1 cellular context compared by ENCODE assay signal in the genomic region with DNA sequence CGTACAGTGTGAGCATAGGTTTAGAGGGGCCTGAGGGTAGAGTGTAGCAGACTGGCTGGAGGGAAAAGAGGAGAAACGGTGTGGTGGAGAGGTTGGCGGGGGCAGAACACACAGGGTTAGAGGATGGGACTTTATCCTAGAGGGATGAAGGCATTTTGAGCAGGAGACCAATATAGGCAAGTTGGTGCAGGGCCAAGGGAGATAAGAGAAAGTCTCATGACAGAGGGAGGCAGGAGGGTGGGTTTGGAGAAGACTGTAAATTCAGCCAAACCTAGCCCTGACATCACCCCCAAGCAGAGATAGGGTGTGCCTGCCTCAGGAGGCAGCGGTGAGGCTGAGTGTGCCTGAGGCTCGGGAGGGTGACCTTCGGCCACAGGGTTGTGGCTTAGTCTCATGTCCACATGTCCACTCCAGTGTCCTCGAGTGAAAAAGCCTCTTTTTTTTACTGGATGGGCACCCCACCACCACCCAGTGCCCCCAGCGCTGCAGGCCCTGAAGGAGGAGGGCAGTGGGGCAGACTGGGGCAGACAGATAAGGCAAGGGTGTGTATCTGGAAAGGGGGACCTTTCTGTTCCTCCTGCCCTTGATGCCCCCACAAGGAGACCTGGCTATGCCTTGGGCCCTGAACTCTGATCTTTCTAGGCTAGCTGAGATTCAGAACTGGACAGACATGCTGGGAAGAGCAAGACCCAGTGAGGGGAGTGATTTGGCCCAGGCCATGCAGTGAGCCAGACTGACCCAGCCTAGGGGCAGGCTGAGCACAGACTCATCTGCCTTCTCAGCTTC.
TF ChIP-seq lines count a peak whose summit lies in the region.

No MANE protein-coding gene starts in this region.

TF ChIP-seq in K562, 482 proteins besides CTCF, POLR2A, EP300 and RAD21 (continued from another document and continues in another):
- TF ChIP-seq, protein P1, sequence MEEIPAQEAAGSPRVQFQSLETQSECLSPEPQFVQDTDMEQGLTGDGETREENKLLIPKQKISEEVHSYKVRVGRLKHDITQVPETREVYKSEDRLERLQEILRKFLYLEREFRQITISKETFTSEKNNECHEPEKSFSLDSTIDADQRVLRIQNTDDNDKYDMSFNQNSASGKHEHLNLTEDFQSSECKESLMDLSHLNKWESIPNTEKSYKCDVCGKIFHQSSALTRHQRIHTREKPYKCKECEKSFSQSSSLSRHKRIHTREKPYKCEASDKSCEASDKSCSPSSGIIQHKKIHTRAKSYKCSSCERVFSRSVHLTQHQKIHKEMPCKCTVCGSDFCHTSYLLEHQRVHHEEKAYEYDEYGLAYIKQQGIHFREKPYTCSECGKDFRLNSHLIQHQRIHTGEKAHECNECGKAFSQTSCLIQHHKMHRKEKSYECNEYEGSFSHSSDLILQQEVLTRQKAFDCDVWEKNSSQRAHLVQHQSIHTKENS (CRISPR knock-in tag; IDR thresholded peaks at IDR 0.05) = no peak
- no peak for TF ChIP-seq BDP1 (IDR thresholded peaks at IDR 0.05; ENCODE audit: insufficient read depth, insufficient read length)
- TF ChIP-seq ZNF384 (IDR thresholded peaks at IDR 0.05; ENCODE audit: low read depth, low read length) = no peak
- TF ChIP-seq JUND (IDR thresholded peaks at IDR 0.05; ENCODE audit: borderline replicate concordance, low read depth, low read length) = peak; percentile 74
- peak; percentile 42; the same call in 1 of the 3 replicates for TF ChIP-seq JUND (tag; IDR thresholded peaks at IDR 0.05; ENCODE audit: borderline replicate concordance, low read depth, low read length)
- peak; percentile 43; the same call in 1 of the 2 replicates for TF ChIP-seq SMARCA4 (IDR thresholded peaks at IDR 0.05)
- TF ChIP-seq, protein P2, sequence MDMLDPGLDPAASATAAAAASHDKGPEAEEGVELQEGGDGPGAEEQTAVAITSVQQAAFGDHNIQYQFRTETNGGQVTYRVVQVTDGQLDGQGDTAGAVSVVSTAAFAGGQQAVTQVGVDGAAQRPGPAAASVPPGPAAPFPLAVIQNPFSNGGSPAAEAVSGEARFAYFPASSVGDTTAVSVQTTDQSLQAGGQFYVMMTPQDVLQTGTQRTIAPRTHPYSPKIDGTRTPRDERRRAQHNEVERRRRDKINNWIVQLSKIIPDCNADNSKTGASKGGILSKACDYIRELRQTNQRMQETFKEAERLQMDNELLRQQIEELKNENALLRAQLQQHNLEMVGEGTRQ (CRISPR knock-in tag; IDR thresholded peaks at IDR 0.05) = no peak
- no peak for TF ChIP-seq FOXK1 (CRISPR knock-in tag; IDR thresholded peaks at IDR 0.05; ENCODE audit: borderline replicate concordance)
- TF ChIP-seq, protein P3, sequence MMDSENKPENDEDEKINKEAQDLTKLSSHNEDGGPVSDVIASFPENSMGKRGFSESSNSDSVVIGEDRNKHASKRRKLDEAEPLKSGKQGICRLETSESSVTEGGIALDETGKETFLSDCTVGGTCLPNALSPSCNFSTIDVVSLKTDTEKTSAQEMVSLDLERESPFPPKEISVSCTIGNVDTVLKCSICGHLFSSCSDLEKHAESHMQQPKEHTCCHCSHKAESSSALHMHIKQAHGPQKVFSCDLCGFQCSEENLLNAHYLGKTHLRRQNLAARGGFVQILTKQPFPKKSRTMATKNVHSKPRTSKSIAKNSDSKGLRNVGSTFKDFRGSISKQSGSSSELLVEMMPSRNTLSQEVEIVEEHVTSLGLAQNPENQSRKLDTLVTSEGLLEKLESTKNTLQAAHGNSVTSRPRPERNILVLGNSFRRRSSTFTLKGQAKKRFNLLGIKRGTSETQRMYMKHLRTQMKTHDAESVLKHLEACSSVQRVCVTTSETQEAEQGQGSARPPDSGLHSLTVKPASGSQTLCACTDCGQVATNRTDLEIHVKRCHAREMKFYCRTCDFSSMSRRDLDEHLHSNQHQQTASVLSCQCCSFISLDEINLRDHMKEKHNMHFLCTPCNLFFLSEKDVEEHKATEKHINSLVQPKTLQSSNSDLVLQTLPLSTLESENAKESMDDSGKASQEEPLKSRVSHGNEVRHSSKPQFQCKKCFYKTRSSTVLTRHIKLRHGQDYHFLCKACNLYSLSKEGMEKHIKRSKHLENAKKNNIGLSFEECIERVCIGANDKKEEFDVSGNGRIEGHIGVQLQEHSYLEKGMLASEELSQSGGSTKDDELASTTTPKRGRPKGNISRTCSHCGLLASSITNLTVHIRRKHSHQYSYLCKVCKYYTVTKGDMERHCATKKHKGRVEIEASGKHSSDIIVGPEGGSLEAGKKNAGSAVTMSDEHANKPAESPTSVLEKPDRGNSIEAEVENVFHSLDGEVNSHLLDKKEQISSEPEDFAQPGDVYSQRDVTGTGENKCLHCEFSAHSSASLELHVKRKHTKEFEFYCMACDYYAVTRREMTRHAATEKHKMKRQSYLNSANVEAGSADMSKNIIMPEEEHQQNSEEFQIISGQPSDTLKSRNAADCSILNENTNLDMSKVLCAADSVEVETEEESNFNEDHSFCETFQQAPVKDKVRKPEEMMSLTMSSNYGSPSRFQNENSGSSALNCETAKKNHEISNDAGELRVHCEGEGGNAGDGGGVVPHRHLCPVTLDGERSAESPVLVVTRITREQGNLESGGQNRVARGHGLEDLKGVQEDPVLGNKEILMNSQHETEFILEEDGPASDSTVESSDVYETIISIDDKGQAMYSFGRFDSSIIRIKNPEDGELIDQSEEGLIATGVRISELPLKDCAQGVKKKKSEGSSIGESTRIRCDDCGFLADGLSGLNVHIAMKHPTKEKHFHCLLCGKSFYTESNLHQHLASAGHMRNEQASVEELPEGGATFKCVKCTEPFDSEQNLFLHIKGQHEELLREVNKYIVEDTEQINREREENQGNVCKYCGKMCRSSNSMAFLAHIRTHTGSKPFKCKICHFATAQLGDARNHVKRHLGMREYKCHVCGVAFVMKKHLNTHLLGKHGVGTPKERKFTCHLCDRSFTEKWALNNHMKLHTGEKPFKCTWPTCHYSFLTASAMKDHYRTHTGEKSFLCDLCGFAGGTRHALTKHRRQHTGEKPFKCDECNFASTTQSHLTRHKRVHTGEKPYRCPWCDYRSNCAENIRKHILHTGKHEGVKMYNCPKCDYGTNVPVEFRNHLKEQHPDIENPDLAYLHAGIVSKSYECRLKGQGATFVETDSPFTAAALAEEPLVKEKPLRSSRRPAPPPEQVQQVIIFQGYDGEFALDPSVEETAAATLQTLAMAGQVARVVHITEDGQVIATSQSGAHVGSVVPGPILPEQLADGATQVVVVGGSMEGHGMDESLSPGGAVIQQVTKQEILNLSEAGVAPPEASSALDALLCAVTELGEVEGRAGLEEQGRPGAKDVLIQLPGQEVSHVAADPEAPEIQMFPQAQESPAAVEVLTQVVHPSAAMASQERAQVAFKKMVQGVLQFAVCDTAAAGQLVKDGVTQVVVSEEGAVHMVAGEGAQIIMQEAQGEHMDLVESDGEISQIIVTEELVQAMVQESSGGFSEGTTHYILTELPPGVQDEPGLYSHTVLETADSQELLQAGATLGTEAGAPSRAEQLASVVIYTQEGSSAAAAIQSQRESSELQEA (IDR thresholded peaks at IDR 0.05; ENCODE audit: low read depth) = no peak
- no peak for TF ChIP-seq STAT5B (CRISPR knock-in tag; IDR thresholded peaks at IDR 0.05)
- no peak for TF ChIP-seq CBX2 (IDR thresholded peaks at IDR 0.05; ENCODE audit: insufficient read depth, low read length, poor library complexity, severe bottlenecking)
- TF ChIP-seq ZNF24 (IDR thresholded peaks at IDR 0.05) = 0 out of 2 replicates have a peak, but pooled peaks have one; percentile 10
- no peak for TF ChIP-seq CHD1 (IDR thresholded peaks at IDR 0.05; ENCODE audit: low read length)
- TF ChIP-seq CC2D1A (IDR thresholded peaks at IDR 0.05) = no peak
- no peak for TF ChIP-seq CBFA2T2 (conservative IDR thresholded peaks at IDR 0.05)
- no peak for TF ChIP-seq HLTF (IDR thresholded peaks at IDR 0.05)
- TF ChIP-seq, protein P4, sequence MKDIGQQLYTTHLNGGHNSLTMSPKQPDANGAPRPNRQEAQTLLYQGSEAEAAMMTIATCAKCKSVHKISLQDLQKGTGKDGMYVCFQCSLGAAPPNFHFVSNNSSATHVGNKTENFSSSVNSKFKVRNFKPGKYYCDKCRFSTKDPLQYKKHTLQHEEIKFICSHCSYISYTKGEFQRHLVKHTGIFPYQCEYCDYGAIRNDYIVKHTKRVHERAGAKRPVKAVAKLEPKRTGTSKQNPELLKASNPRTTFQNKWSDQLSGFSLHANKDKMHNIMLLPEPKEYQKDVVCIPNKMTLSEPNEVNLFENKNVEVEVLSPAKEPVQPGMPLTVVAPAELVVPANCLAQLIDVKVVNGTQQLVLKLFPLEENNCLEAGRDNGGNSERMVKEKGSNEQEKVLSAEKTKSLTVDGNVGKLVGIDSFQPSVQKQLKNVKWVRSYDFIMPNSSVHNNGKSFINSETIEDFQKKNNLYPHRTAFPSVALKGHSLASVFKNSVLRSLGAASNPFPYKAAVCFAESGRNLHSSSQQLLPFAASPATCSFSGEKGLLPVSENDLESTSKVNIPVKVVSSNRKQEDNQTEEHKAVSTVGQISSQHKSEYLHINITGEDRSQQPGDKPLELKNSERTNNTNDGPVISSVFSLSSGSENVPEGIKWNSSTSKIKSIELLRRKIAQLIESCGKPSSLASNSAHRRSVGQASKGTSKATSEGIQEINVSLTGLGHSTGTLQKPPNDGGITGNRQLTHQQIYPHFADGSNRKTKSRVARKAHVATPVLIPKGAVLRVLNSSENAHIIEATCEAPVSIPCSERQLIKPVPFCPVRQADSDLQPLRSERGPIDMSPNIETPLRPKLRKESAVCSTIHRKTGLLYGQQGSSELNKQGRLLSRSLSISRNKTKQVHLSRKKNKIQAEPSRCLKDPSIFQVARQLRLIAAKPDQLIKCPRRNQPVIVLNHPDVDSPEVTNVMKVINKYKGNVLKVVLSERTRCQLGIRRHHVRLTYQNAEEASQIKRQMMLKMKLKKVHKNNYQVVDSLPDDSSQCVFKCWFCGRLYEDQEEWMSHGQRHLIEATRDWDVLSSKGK (CRISPR knock-in tag; IDR thresholded peaks at IDR 0.05) = no peak
- no peak for TF ChIP-seq HNRNPK (IDR thresholded peaks at IDR 0.05; ENCODE audit: low read depth, low read length, poor library complexity, severe bottlenecking)
- no peak for TF ChIP-seq DMBX1 (CRISPR knock-in tag; IDR thresholded peaks at IDR 0.05; ENCODE audit: borderline replicate concordance)
- TF ChIP-seq KAT2B (IDR thresholded peaks at IDR 0.05; ENCODE audit: low read depth, low read length) = no peak
- TF ChIP-seq, protein P5, sequence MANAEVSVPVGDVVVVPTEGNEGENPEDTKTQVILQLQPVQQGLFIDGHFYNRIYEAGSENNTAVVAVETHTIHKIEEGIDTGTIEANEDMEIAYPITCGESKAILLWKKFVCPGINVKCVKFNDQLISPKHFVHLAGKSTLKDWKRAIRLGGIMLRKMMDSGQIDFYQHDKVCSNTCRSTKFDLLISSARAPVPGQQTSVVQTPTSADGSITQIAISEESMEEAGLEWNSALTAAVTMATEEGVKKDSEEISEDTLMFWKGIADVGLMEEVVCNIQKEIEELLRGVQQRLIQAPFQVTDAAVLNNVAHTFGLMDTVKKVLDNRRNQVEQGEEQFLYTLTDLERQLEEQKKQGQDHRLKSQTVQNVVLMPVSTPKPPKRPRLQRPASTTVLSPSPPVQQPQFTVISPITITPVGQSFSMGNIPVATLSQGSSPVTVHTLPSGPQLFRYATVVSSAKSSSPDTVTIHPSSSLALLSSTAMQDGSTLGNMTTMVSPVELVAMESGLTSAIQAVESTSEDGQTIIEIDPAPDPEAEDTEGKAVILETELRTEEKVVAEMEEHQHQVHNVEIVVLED (CRISPR knock-in tag; IDR thresholded peaks at IDR 0.05) = no peak
- no peak for TF ChIP-seq PTTG1 (tag; IDR thresholded peaks at IDR 0.05; ENCODE audit: low read depth)
- TF ChIP-seq TAL1 (IDR thresholded peaks at IDR 0.05) = no peak
- no peak for TF ChIP-seq HNRNPL (IDR thresholded peaks at IDR 0.05; ENCODE audit: low read depth, low read length)
- TF ChIP-seq FOXP1 (CRISPR knock-in tag; IDR thresholded peaks at IDR 0.05) = no peak
- no peak for TF ChIP-seq XRCC3 (IDR thresholded peaks at IDR 0.05)
- no peak for TF ChIP-seq ARNT (IDR thresholded peaks at IDR 0.05)
- no peak for TF ChIP-seq ZNF79 (CRISPR knock-in tag; IDR thresholded peaks at IDR 0.05; ENCODE audit: low read depth)
- TF ChIP-seq, protein P6, sequence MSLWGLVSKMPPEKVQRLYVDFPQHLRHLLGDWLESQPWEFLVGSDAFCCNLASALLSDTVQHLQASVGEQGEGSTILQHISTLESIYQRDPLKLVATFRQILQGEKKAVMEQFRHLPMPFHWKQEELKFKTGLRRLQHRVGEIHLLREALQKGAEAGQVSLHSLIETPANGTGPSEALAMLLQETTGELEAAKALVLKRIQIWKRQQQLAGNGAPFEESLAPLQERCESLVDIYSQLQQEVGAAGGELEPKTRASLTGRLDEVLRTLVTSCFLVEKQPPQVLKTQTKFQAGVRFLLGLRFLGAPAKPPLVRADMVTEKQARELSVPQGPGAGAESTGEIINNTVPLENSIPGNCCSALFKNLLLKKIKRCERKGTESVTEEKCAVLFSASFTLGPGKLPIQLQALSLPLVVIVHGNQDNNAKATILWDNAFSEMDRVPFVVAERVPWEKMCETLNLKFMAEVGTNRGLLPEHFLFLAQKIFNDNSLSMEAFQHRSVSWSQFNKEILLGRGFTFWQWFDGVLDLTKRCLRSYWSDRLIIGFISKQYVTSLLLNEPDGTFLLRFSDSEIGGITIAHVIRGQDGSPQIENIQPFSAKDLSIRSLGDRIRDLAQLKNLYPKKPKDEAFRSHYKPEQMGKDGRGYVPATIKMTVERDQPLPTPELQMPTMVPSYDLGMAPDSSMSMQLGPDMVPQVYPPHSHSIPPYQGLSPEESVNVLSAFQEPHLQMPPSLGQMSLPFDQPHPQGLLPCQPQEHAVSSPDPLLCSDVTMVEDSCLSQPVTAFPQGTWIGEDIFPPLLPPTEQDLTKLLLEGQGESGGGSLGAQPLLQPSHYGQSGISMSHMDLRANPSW (CRISPR knock-in tag; IDR thresholded peaks at IDR 0.05) = no peak
- TF ChIP-seq KDM1A (IDR thresholded peaks at IDR 0.05) = no peak
- TF ChIP-seq MECOM (CRISPR knock-in tag; IDR thresholded peaks at IDR 0.05) = no peak
- TF ChIP-seq, protein P7, sequence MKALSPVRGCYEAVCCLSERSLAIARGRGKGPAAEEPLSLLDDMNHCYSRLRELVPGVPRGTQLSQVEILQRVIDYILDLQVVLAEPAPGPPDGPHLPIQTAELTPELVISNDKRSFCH (CRISPR knock-in tag; IDR thresholded peaks at IDR 0.05) = no peak
- TF ChIP-seq, protein P7 (tag; IDR thresholded peaks at IDR 0.05) = no peak
- TF ChIP-seq TAF15 (IDR thresholded peaks at IDR 0.05; ENCODE audit: low read depth, low read length) = no peak
- no peak for TF ChIP-seq ZNF174 (CRISPR knock-in tag; IDR thresholded peaks at IDR 0.05)
- no peak for TF ChIP-seq ZNF197 (CRISPR knock-in tag; IDR thresholded peaks at IDR 0.05; ENCODE audit: low read depth)
- TF ChIP-seq, protein P8, sequence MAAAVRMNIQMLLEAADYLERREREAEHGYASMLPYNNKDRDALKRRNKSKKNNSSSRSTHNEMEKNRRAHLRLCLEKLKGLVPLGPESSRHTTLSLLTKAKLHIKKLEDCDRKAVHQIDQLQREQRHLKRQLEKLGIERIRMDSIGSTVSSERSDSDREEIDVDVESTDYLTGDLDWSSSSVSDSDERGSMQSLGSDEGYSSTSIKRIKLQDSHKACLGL (CRISPR knock-in tag; IDR thresholded peaks at IDR 0.05; ENCODE audit: borderline replicate concordance, poor library complexity, severe bottlenecking) = no peak
- TF ChIP-seq, protein P9, sequence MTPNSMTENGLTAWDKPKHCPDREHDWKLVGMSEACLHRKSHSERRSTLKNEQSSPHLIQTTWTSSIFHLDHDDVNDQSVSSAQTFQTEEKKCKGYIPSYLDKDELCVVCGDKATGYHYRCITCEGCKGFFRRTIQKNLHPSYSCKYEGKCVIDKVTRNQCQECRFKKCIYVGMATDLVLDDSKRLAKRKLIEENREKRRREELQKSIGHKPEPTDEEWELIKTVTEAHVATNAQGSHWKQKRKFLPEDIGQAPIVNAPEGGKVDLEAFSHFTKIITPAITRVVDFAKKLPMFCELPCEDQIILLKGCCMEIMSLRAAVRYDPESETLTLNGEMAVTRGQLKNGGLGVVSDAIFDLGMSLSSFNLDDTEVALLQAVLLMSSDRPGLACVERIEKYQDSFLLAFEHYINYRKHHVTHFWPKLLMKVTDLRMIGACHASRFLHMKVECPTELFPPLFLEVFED (CRISPR knock-in tag; conservative IDR thresholded peaks at IDR 0.05) = peak; percentile 91
